ENCODE assay signal across 13 cellular contexts in the genomic region with DNA sequence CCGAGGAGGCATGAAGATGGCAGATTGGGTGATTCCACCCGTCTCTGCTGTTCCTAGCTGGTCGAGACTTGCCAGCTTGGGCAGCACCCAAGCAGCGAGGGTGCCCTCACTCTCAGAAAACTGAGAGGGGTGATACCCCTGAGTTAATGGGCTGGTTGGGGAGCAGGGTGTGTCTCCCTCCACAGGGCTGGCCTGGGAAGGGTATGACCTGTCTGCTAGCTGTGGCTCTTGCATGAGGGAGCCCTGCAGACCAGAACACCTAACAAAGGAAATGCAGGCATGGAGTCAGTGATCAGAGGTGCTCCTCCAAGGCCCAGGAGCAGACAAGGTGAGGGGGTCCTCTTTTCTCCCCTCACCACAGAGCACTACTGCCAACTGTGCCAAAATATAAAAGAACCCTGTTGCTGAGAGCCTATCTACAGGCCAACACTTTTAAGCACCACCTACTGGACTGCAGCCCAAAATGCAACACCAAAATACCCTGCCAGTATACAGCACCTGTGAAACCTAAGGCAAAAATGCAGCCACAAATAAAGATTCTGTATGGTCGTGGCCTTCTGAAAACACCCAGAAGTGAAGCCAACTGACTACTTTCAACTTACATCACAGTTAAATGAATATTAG. TPM values are rescaled to one million over a fixed set of nuclear protein-coding genes. Genes with fewer than 3 reads are reported as not detected.
DNase-seq lines count a peak whose midpoint lies in the region; ATAC-seq, FAIRE-seq and TF ChIP-seq lines count a peak whose summit lies in the region.
"Had no signal": no experiment of that assay in that cellular context is flagged by ENCODE, and none has a peak within 500 bp of the region (broad histone marks: within the 10 kb centered on the region; RNA-seq: fewer than 3 reads in every experiment).

No MANE protein-coding gene starts in this region.

- H3K36me3 ChIP-seq in hepatocyte (replicated peaks; ENCODE audit: insufficient read depth, low read depth): no peaks in the 10 kb centered on the region
- H3K36me3 ChIP-seq in esophagus muscularis mucosa: no peaks in the 10 kb centered on the region

- POLR2A ChIA-PET in AG04450 (lab: Yijun Ruan, JAX): no interaction called here

- H2AFZ ChIP-seq in hepatocyte: no peak overlapping the region

- no peak overlapping the region for H3K4me3 Mint-ChIP-seq in activated CD8-positive, alpha-beta memory T cell treated with anti-CD3 and anti-CD28 coated beads, Interleukin-2, amount 10 ng/mL, durations not matched to agents 7 days and 5 days
- H3K4me3 Mint-ChIP-seq: CD8-positive, alpha-beta T cell had no signal

- no peak overlapping the region for H3K27ac Mint-ChIP-seq in activated CD8-positive, alpha-beta memory T cell treated with anti-CD3 and anti-CD28 coated beads, Interleukin-2, amount 10 ng/mL, durations not matched to agents 7 days and 5 days
- H3K27ac Mint-ChIP-seq: CD8-positive, alpha-beta T cell had no signal

- FAIRE-seq in HTR-8/SVneo (lab: Jason Lieb, UNC): no peak
- FAIRE-seq: endometrium had no signal

- no peaks in the 10 kb centered on the region for H3K36me3 Mint-ChIP-seq in activated CD8-positive, alpha-beta memory T cell treated with anti-CD3 and anti-CD28 coated beads, Interleukin-2, amount 10 ng/mL, durations not matched to agents 7 days and 5 days
- H3K36me3 Mint-ChIP-seq: CD8-positive, alpha-beta T cell had no signal

- peak; percentile 88 for ATAC-seq in GM18867 (IDR thresholded peaks at IDR 0.05; ENCODE audit: unreplicated experiment)
- ATAC-seq in HG03354 (IDR thresholded peaks at IDR 0.05; ENCODE audit: poor library complexity, severe bottlenecking, unreplicated experiment): peak; percentile 82
- no peak for ATAC-seq in activated CD8-positive, alpha-beta memory T cell treated with anti-CD3 and anti-CD28 coated beads, Interleukin-2, amount 10 ng/mL, durations not matched to agents 7 days and 5 days
- ATAC-seq: CD8-positive, alpha-beta T cell had no signal

- no peaks in the 10 kb centered on the region for H3K9me2 ChIP-seq in hepatocyte (replicated peaks; ENCODE audit: insufficient read depth)

- H3K9me3 ChIP-seq in AG04450 (ENCODE audit: control insufficient read depth, insufficient read depth, low read length): no peaks in the 10 kb centered on the region
- no peaks in the 10 kb centered on the region for H3K9me3 ChIP-seq in hepatocyte (ENCODE audit: low read depth)
- H3K9me3 ChIP-seq in esophagus muscularis mucosa: no peaks in the 10 kb centered on the region

- 91% methylated on average over 5 of the region's 5 CpGs for WGBS in hepatocyte (ENCODE audit: low lambda C conversion rate, missing lambda C conversion rate)
- WGBS in esophagus muscularis mucosa: 91% methylated on average over 4 of the region's 5 CpGs

- no peaks in the 10 kb centered on the region for H3K79me2 ChIP-seq in hepatocyte

- H3K9me3 Mint-ChIP-seq in activated CD8-positive, alpha-beta memory T cell treated with anti-CD3 and anti-CD28 coated beads, Interleukin-2, amount 10 ng/mL, durations not matched to agents 7 days and 5 days (ENCODE audit: low read depth): no peaks in the 10 kb centered on the region
- H3K9me3 Mint-ChIP-seq: CD8-positive, alpha-beta T cell had no signal

- H3K4me1 ChIP-seq in hepatocyte (ENCODE audit: insufficient read depth) (no peaks in the 10 kb centered on the region), esophagus muscularis mucosa (no peaks in the 10 kb centered on the region)

- H3K27me3 Mint-ChIP-seq in activated CD8-positive, alpha-beta memory T cell treated with anti-CD3 and anti-CD28 coated beads, Interleukin-2, amount 10 ng/mL, durations not matched to agents 7 days and 5 days: peaks cover 29% of the 10 kb centered on the region

- TF ChIP-seq EP300 in esophagus muscularis mucosa (IDR thresholded peaks at IDR 0.05): no peak

- H3K27me3 ChIP-seq in AG04450 (ENCODE audit: control insufficient read depth, insufficient read depth, low read length): peaks cover 2% of the 10 kb centered on the region
- H3K27me3 ChIP-seq in hepatocyte: no peaks in the 10 kb centered on the region
- H3K27me3 ChIP-seq in esophagus muscularis mucosa: no peaks in the 10 kb centered on the region

- H3K4me1 Mint-ChIP-seq in activated CD8-positive, alpha-beta memory T cell treated with anti-CD3 and anti-CD28 coated beads, Interleukin-2, amount 10 ng/mL, durations not matched to agents 7 days and 5 days: no peaks in the 10 kb centered on the region

- DNase-seq in AG04450 (ENCODE audit: low read depth, low spot score) (no peak), dermis blood vessel endothelial cell (peak; percentile 3), HTR-8/SVneo (ENCODE audit: insufficient read length, low spot score) (no peak), hepatocyte (ENCODE audit: low spot score) (no peak), esophagus muscularis mucosa (ENCODE audit: extremely low spot score) (no peak)
- DNase-seq in activated CD8-positive, alpha-beta memory T cell treated with anti-CD3 and anti-CD28 coated beads, Interleukin-2, amount 10 ng/mL, durations not matched to agents 7 days and 5 days: no peak
- DNase-seq: activated gamma-delta T cell treated with Interleukin-2 at 50 U/mL for 16 hours; CD8-positive, alpha-beta T cell had no signal

- intact Hi-C loops in esophagus muscularis mucosa (cut with DNase I): no loop called here

- peak; percentile 19 for TF ChIP-seq CTCF in AG04450 (IDR thresholded peaks at IDR 0.05; ENCODE audit: low read depth, low read length)
- TF ChIP-seq CTCF in hepatocyte (IDR thresholded peaks at IDR 0.05; ENCODE audit: poor library complexity): no peak
- no peak for TF ChIP-seq CTCF in esophagus muscularis mucosa (IDR thresholded peaks at IDR 0.05)

- no peaks in the 10 kb centered on the region for H4K20me1 ChIP-seq in hepatocyte (ENCODE audit: insufficient read depth, poor library complexity, severe bottlenecking)

- H3K4me2 ChIP-seq in hepatocyte: no peak overlapping the region

- no peak for TF ChIP-seq POLR2A in esophagus muscularis mucosa (IDR thresholded peaks at IDR 0.05; ENCODE audit: low read depth)

- no peak overlapping the region for H3K4me3 ChIP-seq in AG04450 (ENCODE audit: low read depth, low read length)
- no peak overlapping the region for H3K4me3 ChIP-seq in hepatocyte
- no peak overlapping the region for H3K4me3 ChIP-seq in esophagus muscularis mucosa
- H3K4me3 ChIP-seq: lung had no signal

- CTCF ChIA-PET in AG04450 (lab: Charles Lee): interaction anchor here (1.1 kb wide), 1 partner anchor 12 kb away, joined by 4 read pairs; no protein-coding TSS in a partner anchor
- CTCF ChIA-PET in activated CD8-positive, alpha-beta memory T cell treated with anti-CD3 and anti-CD28 coated beads, Interleukin-2, amount 10 ng/mL, durations not matched to agents 7 days and 5 days (lab: Charles Lee): no interaction called here

- H3K27ac ChIP-seq in AG04450 (ENCODE audit: low read depth, low read length) (no peak overlapping the region), hepatocyte (no peak overlapping the region), esophagus muscularis mucosa (replicated peaks in 1 of 4) (no peak overlapping the region)

RNA-seq across cellular contexts. Expression of a gene that starts 35.8 kb away (rescaled TPM):
- polyA plus RNA-seq in AG04450 (2011; rRNA removed) (0.26 and 0.33 TPM in 2 replicates), hepatocyte (4.0 and 5.1 TPM in 2 replicates)
- polyA minus RNA-seq in AG04450 (2011; rRNA and poly(A)+ RNA removed): 0.28 and 1.4 TPM in 2 replicates
- total RNA-seq in dermis blood vessel endothelial cell (1.0 and 2.1 TPM in 2 replicates), hepatocyte (13.1 and 13.6 TPM in 2 replicates), esophagus muscularis mucosa (10 to 100 TPM; 30.8 to 88.1 (median 52.7) TPM)
- 1 to 10 TPM; 5.0 to 8.3 TPM for total RNA-seq in activated CD8-positive, alpha-beta memory T cell treated with anti-CD3 and anti-CD28 coated beads, Interleukin-2, amount 10 ng/mL, durations not matched to agents 7 days and 5 days

RNA-seq across cellular contexts. Expression of a gene that starts 43.3 kb away (rescaled TPM):
- polyA plus RNA-seq in AG04450 (2011; rRNA removed): 0.09 TPM in 1 of 2 replicates, not detected in the other
- polyA minus RNA-seq in AG04450 (2011; rRNA and poly(A)+ RNA removed): not detected in 2 replicates
- not detected in 2 replicates for total RNA-seq in dermis blood vessel endothelial cell
- total RNA-seq in hepatocyte: 6.4 and 13.2 TPM in 2 replicates
- polyA plus RNA-seq in hepatocyte: 9.2 and 11.5 TPM in 2 replicates
- not detected for total RNA-seq in esophagus muscularis mucosa
- not detected for total RNA-seq in activated CD8-positive, alpha-beta memory T cell treated with anti-CD3 and anti-CD28 coated beads, Interleukin-2, amount 10 ng/mL, durations not matched to agents 7 days and 5 days
- total RNA-seq: CD8-positive, alpha-beta T cell; lung; NCI-H460 had no signal
